Comparison of ENCODE assay signal across 15 cellular contexts in genomic region chr3:39220551-39221530, GRCh38.
DNase-seq lines count a peak whose midpoint lies in the region; ATAC-seq and TF ChIP-seq lines count a peak whose summit lies in the region.
"Had no signal": no experiment of that assay in that cellular context is flagged by ENCODE, and none has a peak within 500 bp of the region (broad histone marks: within the 10 kb centered on the region; RNA-seq: fewer than 3 reads in every experiment).

No MANE protein-coding gene starts in this region.

- ATAC-seq in GM21825 (IDR thresholded peaks at IDR 0.05; ENCODE audit: unreplicated experiment), result peak; percentile 37

- DNase-seq in GM12865 (ENCODE audit: low read depth), result peak; percentile 57
- DNase-seq in RPMI8226, result peak; percentile 89
- peak; percentile 60 for DNase-seq in islet precursor cell
- no peak for DNase-seq in NCI-H510A (lab: John Stamatoyannopoulos, UW)
- no peak for DNase-seq in activated gamma-delta T cell treated with Interleukin-2 at 50 U/mL for 16 hours
- DNase-seq in HPDE6-E6E7 (ENCODE audit: extremely low spot score), result no peak
- DNase-seq in activated CD8-positive, alpha-beta memory T cell treated with anti-CD3 and anti-CD28 coated beads, Interleukin-2, amount 50 U/mL, for 4 hours, result no peak
- DNase-seq: activated CD4-positive, alpha-beta T cell treated with anti-CD3 and anti-CD28 coated beads for 48 hours; colonic mucosa; COR-L47; HFFc6; NCI-H345; right cardiac atrium had no signal

- H3K4me3 ChIP-seq in GM12865 (ENCODE audit: low read depth, low read length), result no peak overlapping the region
- H3K4me3 ChIP-seq: colonic mucosa, SK-N-MC had no signal

- no peak for TF ChIP-seq CTCF in GM12865 (IDR thresholded peaks at IDR 0.05; ENCODE audit: insufficient read depth, low read depth, low read length, missing control alignments)

Comparison
In these comparisons a context has a peak if more than half of its experiments do, and no peak if none do; other contexts are left out.
1. DNase-seq: peak in GM12865 (single experiment), RPMI8226 (single experiment) and islet precursor cell (single experiment); none in NCI-H510A (single experiment), activated gamma-delta T cell treated with Interleukin-2 at 50 U/mL for 16 hours (single experiment), HPDE6-E6E7 (single experiment) and activated CD8-positive, alpha-beta memory T cell treated with anti-CD3 and anti-CD28 coated beads, Interleukin-2, amount 50 U/mL, for 4 hours (single experiment).